1 cellular context compared by ENCODE assay signal in genomic region chr9:16501098-16501663, GRCh38.
TF ChIP-seq lines count a peak whose summit lies in the region.

No MANE protein-coding gene starts in this region.

TF ChIP-seq in SK-N-SH, 30 proteins besides CTCF, POLR2A, EP300 and RAD21 (continued from another document):
- no peak for TF ChIP-seq SMC3 (IDR thresholded peaks at IDR 0.05; ENCODE audit: low read depth, low read length)
- TF ChIP-seq USF2 (IDR thresholded peaks at IDR 0.05; ENCODE audit: borderline replicate concordance, low read depth, low read length), result no peak
- no peak for TF ChIP-seq TAF1 (IDR thresholded peaks at IDR 0.05; ENCODE audit: borderline replicate concordance, low read depth, low read length)
- TF ChIP-seq NFIC (IDR thresholded peaks at IDR 0.05; ENCODE audit: borderline replicate concordance), result peak; percentile 41; the same call in 1 of the 2 replicates
- TF ChIP-seq, protein P1, sequence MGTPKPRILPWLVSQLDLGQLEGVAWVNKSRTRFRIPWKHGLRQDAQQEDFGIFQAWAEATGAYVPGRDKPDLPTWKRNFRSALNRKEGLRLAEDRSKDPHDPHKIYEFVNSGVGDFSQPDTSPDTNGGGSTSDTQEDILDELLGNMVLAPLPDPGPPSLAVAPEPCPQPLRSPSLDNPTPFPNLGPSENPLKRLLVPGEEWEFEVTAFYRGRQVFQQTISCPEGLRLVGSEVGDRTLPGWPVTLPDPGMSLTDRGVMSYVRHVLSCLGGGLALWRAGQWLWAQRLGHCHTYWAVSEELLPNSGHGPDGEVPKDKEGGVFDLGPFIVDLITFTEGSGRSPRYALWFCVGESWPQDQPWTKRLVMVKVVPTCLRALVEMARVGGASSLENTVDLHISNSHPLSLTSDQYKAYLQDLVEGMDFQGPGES (IDR thresholded peaks at IDR 0.05; ENCODE audit: low read depth, low read length), result no peak
- TF ChIP-seq MXI1 (IDR thresholded peaks at IDR 0.05; ENCODE audit: low read depth, low read length), result no peak
- peak; percentile 59; the same call in 1 of the 2 replicates for TF ChIP-seq RXRA (IDR thresholded peaks at IDR 0.05; ENCODE audit: borderline replicate concordance, low read depth)
- TF ChIP-seq PBX3 (IDR thresholded peaks at IDR 0.05), result peak; percentile 93
- TF ChIP-seq TCF12 (IDR thresholded peaks at IDR 0.05), result peak; percentile 84
- TF ChIP-seq YY1 (IDR thresholded peaks at IDR 0.05; ENCODE audit: low read depth), result no peak
- TF ChIP-seq FOXM1 (IDR thresholded peaks at IDR 0.05; ENCODE audit: low read depth), result 0 out of 2 replicates have a peak, but pooled peaks have one; percentile 40
- no peak for TF ChIP-seq EZH2phosphoT487 (IDR thresholded peaks at IDR 0.05; ENCODE audit: borderline replicate concordance, low read depth)
- no peak for TF ChIP-seq RCOR1 (IDR thresholded peaks at IDR 0.05; ENCODE audit: low read length)
- TF ChIP-seq ZBTB33 (IDR thresholded peaks at IDR 0.05; ENCODE audit: borderline replicate concordance, low read depth), result no peak
- TF ChIP-seq RFX5 (IDR thresholded peaks at IDR 0.05; ENCODE audit: low read length), result no peak
- no peak for TF ChIP-seq ELF1 (IDR thresholded peaks at IDR 0.05)
- TF ChIP-seq CHD2 (IDR thresholded peaks at IDR 0.05; ENCODE audit: low read length, partially characterized antibody), result no peak
- TF ChIP-seq POLR2AphosphoS5 (IDR thresholded peaks at IDR 0.05; ENCODE audit: low read depth, low read length), result peak; percentile 48; the same call in 1 of the 2 replicates
- peak; percentile 86 for TF ChIP-seq FOSL2 (IDR thresholded peaks at IDR 0.05; ENCODE audit: borderline replicate concordance, low read depth)
- no peak for TF ChIP-seq USF1 (IDR thresholded peaks at IDR 0.05; ENCODE audit: borderline replicate concordance, low read depth)
- TF ChIP-seq GABPA (IDR thresholded peaks at IDR 0.05; ENCODE audit: low read depth), result no peak
- TF ChIP-seq JUND (IDR thresholded peaks at IDR 0.05), result peak; percentile 81
- TF ChIP-seq, protein P2, sequence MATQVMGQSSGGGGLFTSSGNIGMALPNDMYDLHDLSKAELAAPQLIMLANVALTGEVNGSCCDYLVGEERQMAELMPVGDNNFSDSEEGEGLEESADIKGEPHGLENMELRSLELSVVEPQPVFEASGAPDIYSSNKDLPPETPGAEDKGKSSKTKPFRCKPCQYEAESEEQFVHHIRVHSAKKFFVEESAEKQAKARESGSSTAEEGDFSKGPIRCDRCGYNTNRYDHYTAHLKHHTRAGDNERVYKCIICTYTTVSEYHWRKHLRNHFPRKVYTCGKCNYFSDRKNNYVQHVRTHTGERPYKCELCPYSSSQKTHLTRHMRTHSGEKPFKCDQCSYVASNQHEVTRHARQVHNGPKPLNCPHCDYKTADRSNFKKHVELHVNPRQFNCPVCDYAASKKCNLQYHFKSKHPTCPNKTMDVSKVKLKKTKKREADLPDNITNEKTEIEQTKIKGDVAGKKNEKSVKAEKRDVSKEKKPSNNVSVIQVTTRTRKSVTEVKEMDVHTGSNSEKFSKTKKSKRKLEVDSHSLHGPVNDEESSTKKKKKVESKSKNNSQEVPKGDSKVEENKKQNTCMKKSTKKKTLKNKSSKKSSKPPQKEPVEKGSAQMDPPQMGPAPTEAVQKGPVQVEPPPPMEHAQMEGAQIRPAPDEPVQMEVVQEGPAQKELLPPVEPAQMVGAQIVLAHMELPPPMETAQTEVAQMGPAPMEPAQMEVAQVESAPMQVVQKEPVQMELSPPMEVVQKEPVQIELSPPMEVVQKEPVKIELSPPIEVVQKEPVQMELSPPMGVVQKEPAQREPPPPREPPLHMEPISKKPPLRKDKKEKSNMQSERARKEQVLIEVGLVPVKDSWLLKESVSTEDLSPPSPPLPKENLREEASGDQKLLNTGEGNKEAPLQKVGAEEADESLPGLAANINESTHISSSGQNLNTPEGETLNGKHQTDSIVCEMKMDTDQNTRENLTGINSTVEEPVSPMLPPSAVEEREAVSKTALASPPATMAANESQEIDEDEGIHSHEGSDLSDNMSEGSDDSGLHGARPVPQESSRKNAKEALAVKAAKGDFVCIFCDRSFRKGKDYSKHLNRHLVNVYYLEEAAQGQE (IDR thresholded peaks at IDR 0.05; ENCODE audit: low read depth, low read length), result no peak
- no peak for TF ChIP-seq FOXJ3 (CRISPR knock-in tag; IDR thresholded peaks at IDR 0.05)
- TF ChIP-seq TEAD4 (IDR thresholded peaks at IDR 0.05; ENCODE audit: borderline replicate concordance, insufficient read depth), result peak; percentile 81
- TF ChIP-seq MAX (IDR thresholded peaks at IDR 0.05; ENCODE audit: low read depth), result no peak
- no peak for TF ChIP-seq SIN3A (IDR thresholded peaks at IDR 0.05; ENCODE audit: borderline replicate concordance, low read depth, low read length)
TF ChIP-seq in SK-N-SH: peak in this region for 10.
